24 cellular contexts compared by ENCODE assay signal in the genomic region with DNA sequence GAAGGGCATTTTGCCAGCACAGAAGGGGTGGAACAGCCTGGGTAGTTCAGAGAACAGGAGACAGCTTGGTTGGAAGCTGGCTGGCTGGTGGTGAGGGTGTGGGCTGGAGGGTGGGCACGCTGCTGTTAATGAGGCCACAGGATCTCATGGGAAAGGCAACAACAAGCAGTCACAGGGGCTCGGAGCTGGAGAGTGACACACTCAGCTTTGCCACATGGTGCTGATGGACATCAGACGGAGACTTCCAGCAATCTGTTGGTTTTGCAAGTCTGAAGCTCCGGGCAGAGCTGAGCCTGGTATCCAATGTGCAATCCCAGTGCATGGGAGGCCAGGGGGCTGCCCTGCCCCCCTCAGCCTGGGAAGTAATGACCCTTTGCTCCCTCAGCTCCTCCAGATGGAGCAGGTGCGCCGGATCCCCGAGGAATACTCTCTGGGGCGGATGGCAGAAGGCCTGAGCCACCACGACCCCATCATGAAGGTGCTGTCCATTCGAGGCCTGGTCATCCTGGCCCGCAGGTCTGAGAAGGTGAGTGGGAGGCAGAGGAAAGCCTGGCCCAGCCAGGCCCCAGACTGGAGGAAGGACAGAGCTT. TPM values are rescaled to one million over a fixed set of nuclear protein-coding genes. Genes with fewer than 3 reads are reported as not detected.
"Had no signal": no experiment of that assay in that cellular context is flagged by ENCODE, and none has a peak within 500 bp of the region (broad histone marks: within the 10 kb centered on the region; RNA-seq: fewer than 3 reads in every experiment).

No MANE protein-coding gene starts in this region.

- ATAC-seq: effector memory CD8-positive, alpha-beta T cell; left colon; lower lobe of right lung; natural killer cell; psoas muscle; right cardiac atrium; stimulated activated memory B cell treated with anti-CD40 and anti-IgM and Interleukin-4, amounts not matched to agents 10 μg/mL and 1 μg/mL and 100 μg/mL, for 72 hours; stimulated activated naive CD8-positive, alpha-beta T cell treated with anti-CD3 and anti-CD28 coated beads, Interleukin-15, Interleukin-2, amounts not matched to agents 100 U/mL and 50 U/mL, for 24 hours had no signal

- DNase-seq: cortex of kidney; effector memory CD8-positive, alpha-beta T cell; erythroblast; esophagus squamous epithelium; foreskin melanocyte; hypothalamus; immature natural killer cell; islet precursor cell; kidney glomerular epithelial cell; left colon; left ventricle myocardium inferior; lower lobe of right lung; natural killer cell; psoas muscle; right cardiac atrium; sigmoid colon; stimulated activated CD4-positive, alpha-beta T cell treated with anti-CD3 and anti-CD28 coated beads, Interleukin-2, amount 100 ng/mL, for 24 hours; stimulated activated CD4-positive, alpha-beta T cell treated with anti-CD3 and anti-CD28 coated beads, Interleukin-4, amount 100 ng/mL, for 4 hours; stimulated activated naive CD8-positive, alpha-beta T cell treated with anti-CD3 and anti-CD28 coated beads, Interleukin-15, Interleukin-2, amounts not matched to agents 100 U/mL and 50 U/mL, for 24 hours; substantia nigra; testis; tibial artery had no signal

RNA-seq across cellular contexts. Expression of a gene that starts 58.4 kb away (rescaled TPM):
- total RNA-seq: renal cortical epithelial cell had no signal
